29 cellular contexts compared by ENCODE assay signal in genomic region chrX:67503453-67503852, GRCh38.
"Had no signal": no experiment of that assay in that cellular context is flagged by ENCODE, and none has a peak within 500 bp of the region (broad histone marks: within the 10 kb centered on the region; RNA-seq: fewer than 3 reads in every experiment).

No MANE protein-coding gene starts in this region.

- FAIRE-seq: urothelium cell line had no signal

- H3K4me3 Mint-ChIP-seq: stimulated activated effector memory CD8-positive, alpha-beta T cell treated with anti-CD3 and anti-CD28 coated beads, Interleukin-12 subunit alpha, Interleukin-12 subunit beta, amount 100 ng/mL, for 72 hours; stimulated activated memory B cell treated with anti-CD40 and anti-IgM and Interleukin-4, amounts not matched to agents 10 μg/mL and 1 μg/mL and 100 μg/mL, for 72 hours; stimulated activated naive B cell treated with anti-CD40 and anti-IgM and Interleukin-4, amounts not matched to agents 10 μg/mL and 1 μg/mL and 100 μg/mL, for 72 hours; stimulated activated naive CD8-positive, alpha-beta T cell treated with anti-CD3 and anti-CD28 coated beads, Interleukin-15, amount 100 ng/mL, for 72 hours; stimulated activated naive CD8-positive, alpha-beta T cell treated with anti-CD3 and anti-CD28 coated beads, Interleukin-15, Interleukin-2, amounts not matched to agents 100 ng/mL and 50 ng/mL, for 24 hours; type B pancreatic cell had no signal

- H3K27ac ChIP-seq: stomach, suprapubic skin, testis, thoracic aorta, thyroid gland, tibial artery, tibial nerve, transverse colon, upper lobe of left lung, upper lobe of right lung, uterus, vagina had no signal

- DNase-seq: stimulated activated CD4-positive, alpha-beta T cell treated with anti-CD3 and anti-CD28 coated beads, Interleukin-2, amount 100 ng/mL, for 48 hours; stimulated activated CD4-positive, alpha-beta T cell treated with anti-CD3 and anti-CD28 coated beads, Interleukin-4, amount 100 ng/mL, for 1 hour; stimulated activated CD4-positive, alpha-beta T cell treated with anti-CD3 and anti-CD28 coated beads, Interleukin-4, amount 100 ng/mL, for 24 hours; stimulated activated CD4-positive, alpha-beta T cell treated with anti-CD3 and anti-CD28 coated beads, Interleukin-4, amount 100 ng/mL, for 4 hours; stimulated activated CD8-positive, alpha-beta memory T cell treated with anti-CD3 and anti-CD28 coated beads, Interleukin-4, amount 100 ng/mL, for 48 hours; stimulated activated naive B cell treated with anti-CD40 and anti-IgM and Interleukin-4, amounts not matched to agents 10 μg/mL and 1 μg/mL and 100 μg/mL, for 72 hours; stimulated activated naive CD4-positive, alpha-beta T cell; stimulated activated naive CD4-positive, alpha-beta T cell treated with Interleukin-2 at 50 U/mL for 16 hours; stimulated activated naive CD8-positive, alpha-beta T cell treated with anti-CD3 and anti-CD28 coated beads, Interleukin-15, amount 100 ng/mL, for 72 hours; stimulated activated naive CD8-positive, alpha-beta T cell treated with anti-CD3 and anti-CD28 coated beads, Interleukin-15, Interleukin-2, amounts not matched to agents 100 U/mL and 50 U/mL, for 24 hours; stomach; substantia nigra; testis; thyroid gland; tibial artery; transverse colon; trophoblast cell; upper lobe of left lung; upper lobe of right lung; uterus had no signal

- H3K27me3 Mint-ChIP-seq: stimulated activated memory B cell treated with anti-CD40 and anti-IgM and Interleukin-4, amounts not matched to agents 10 μg/mL and 1 μg/mL and 100 μg/mL, for 72 hours; stimulated activated naive B cell treated with anti-CD40 and anti-IgM and Interleukin-4, amounts not matched to agents 10 μg/mL and 1 μg/mL and 100 μg/mL, for 72 hours; stimulated activated naive CD8-positive, alpha-beta T cell treated with anti-CD3 and anti-CD28 coated beads, Interleukin-15, amount 100 ng/mL, for 72 hours; stimulated activated naive CD8-positive, alpha-beta T cell treated with anti-CD3 and anti-CD28 coated beads, Interleukin-15, Interleukin-2, amounts not matched to agents 100 ng/mL and 50 ng/mL, for 24 hours; type B pancreatic cell had no signal

- H3K4me1 ChIP-seq: stomach, suprapubic skin, testis, thyroid gland, tibial artery, tibial nerve, transverse colon, upper lobe of left lung, upper lobe of right lung, uterus, vagina had no signal

- H3K36me3 Mint-ChIP-seq: stimulated activated effector memory CD8-positive, alpha-beta T cell treated with anti-CD3 and anti-CD28 coated beads, Interleukin-12 subunit alpha, Interleukin-12 subunit beta, amount 100 ng/mL, for 72 hours; stimulated activated memory B cell treated with anti-CD40 and anti-IgM and Interleukin-4, amounts not matched to agents 10 μg/mL and 1 μg/mL and 100 μg/mL, for 72 hours; stimulated activated naive B cell treated with anti-CD40 and anti-IgM and Interleukin-4, amounts not matched to agents 10 μg/mL and 1 μg/mL and 100 μg/mL, for 72 hours; type B pancreatic cell had no signal

- H3K9me3 ChIP-seq: suprapubic skin, testis, thoracic aorta, thyroid gland, transverse colon, upper lobe of right lung, uterus, vagina had no signal

- ATAC-seq: stimulated activated effector memory CD8-positive, alpha-beta T cell treated with anti-CD3 and anti-CD28 coated beads, Interleukin-12 subunit alpha, Interleukin-12 subunit beta, amount 100 ng/mL, for 72 hours; stimulated activated memory B cell treated with anti-CD40 and anti-IgM and Interleukin-4, amounts not matched to agents 10 μg/mL and 1 μg/mL and 100 μg/mL, for 72 hours; stimulated activated naive B cell treated with anti-CD40 and anti-IgM and Interleukin-4, amounts not matched to agents 10 μg/mL and 1 μg/mL and 100 μg/mL, for 72 hours; stimulated activated naive CD8-positive, alpha-beta T cell treated with anti-CD3 and anti-CD28 coated beads, Interleukin-15, amount 100 ng/mL, for 72 hours; stimulated activated naive CD8-positive, alpha-beta T cell treated with anti-CD3 and anti-CD28 coated beads, Interleukin-15, Interleukin-2, amounts not matched to agents 100 U/mL and 50 U/mL, for 24 hours; upper lobe of right lung had no signal

- H3K4me1 Mint-ChIP-seq: stimulated activated effector memory CD8-positive, alpha-beta T cell treated with anti-CD3 and anti-CD28 coated beads, Interleukin-12 subunit alpha, Interleukin-12 subunit beta, amount 100 ng/mL, for 72 hours; stimulated activated memory B cell treated with anti-CD40 and anti-IgM and Interleukin-4, amounts not matched to agents 10 μg/mL and 1 μg/mL and 100 μg/mL, for 72 hours; stimulated activated naive B cell treated with anti-CD40 and anti-IgM and Interleukin-4, amounts not matched to agents 10 μg/mL and 1 μg/mL and 100 μg/mL, for 72 hours; stimulated activated naive CD8-positive, alpha-beta T cell treated with anti-CD3 and anti-CD28 coated beads, Interleukin-15, amount 100 ng/mL, for 72 hours had no signal

- H3K27ac Mint-ChIP-seq: stimulated activated effector memory CD8-positive, alpha-beta T cell treated with anti-CD3 and anti-CD28 coated beads, Interleukin-12 subunit alpha, Interleukin-12 subunit beta, amount 100 ng/mL, for 72 hours; stimulated activated memory B cell treated with anti-CD40 and anti-IgM and Interleukin-4, amounts not matched to agents 10 μg/mL and 1 μg/mL and 100 μg/mL, for 72 hours; stimulated activated naive B cell treated with anti-CD40 and anti-IgM and Interleukin-4, amounts not matched to agents 10 μg/mL and 1 μg/mL and 100 μg/mL, for 72 hours; stimulated activated naive CD8-positive, alpha-beta T cell treated with anti-CD3 and anti-CD28 coated beads, Interleukin-15, amount 100 ng/mL, for 72 hours; stimulated activated naive CD8-positive, alpha-beta T cell treated with anti-CD3 and anti-CD28 coated beads, Interleukin-15, Interleukin-2, amounts not matched to agents 100 ng/mL and 50 ng/mL, for 24 hours; type B pancreatic cell had no signal

- H3K27me3 ChIP-seq: stomach, suprapubic skin, testis, thyroid gland, tibial artery, tibial nerve, transverse colon, upper lobe of left lung, upper lobe of right lung, uterus, vagina had no signal

- H3K36me3 ChIP-seq: stomach, suprapubic skin, thoracic aorta, thyroid gland, tibial artery, tibial nerve, transverse colon, upper lobe of left lung, upper lobe of right lung, uterus, vagina had no signal

- H3K4me3 ChIP-seq: stomach, suprapubic skin, testis, thoracic aorta, thyroid gland, tibial artery, tibial nerve, transverse colon, upper lobe of left lung, upper lobe of right lung, uterus, vagina had no signal
